Comparison of ENCODE assay signal across 16 cellular contexts in genomic region chr3:185912512-185912911, GRCh38.
"Had no signal": no experiment of that assay in that cellular context is flagged by ENCODE, and none has a peak within 500 bp of the region (broad histone marks: within the 10 kb centered on the region; RNA-seq: fewer than 3 reads in every experiment).

No MANE protein-coding gene starts in this region.

- H3K4me3 Mint-ChIP-seq: activated B cell treated with CpG ODN at 0.5 μM for 24 hours; activated CD8-positive, alpha-beta T cell treated with anti-CD3 and anti-CD28 coated beads, Interleukin-2, amount 10 ng/mL, durations not matched to agents 7 days and 5 days; activated naive CD8-positive, alpha-beta T cell; brain; stimulated activated memory B cell treated with anti-CD40 and anti-IgM and Interleukin-4, amounts not matched to agents 10 μg/mL and 1 μg/mL and 100 μg/mL, for 72 hours had no signal

- H3K27ac ChIP-seq: epithelial cell of prostate, lower lobe of right lung, pancreas, tibial artery had no signal

- H3K9me3 ChIP-seq: heart right ventricle, lower lobe of right lung, pancreas, tibial artery had no signal

- H3K4me1 Mint-ChIP-seq: activated B cell treated with CpG ODN at 0.5 μM for 24 hours, brain had no signal

- H3K27me3 ChIP-seq: heart right ventricle, pancreas, tibial artery had no signal

- H3K4me3 ChIP-seq: heart right ventricle, lower lobe of right lung, pancreas, tibial artery had no signal

- ATAC-seq: activated CD8-positive, alpha-beta T cell treated with anti-CD3 and anti-CD28 coated beads, Interleukin-2, amount 10 ng/mL, durations not matched to agents 7 days and 5 days; stimulated activated memory B cell treated with anti-CD40 and anti-IgM and Interleukin-4, amounts not matched to agents 10 μg/mL and 1 μg/mL and 100 μg/mL, for 72 hours had no signal

- H3K9me3 Mint-ChIP-seq: activated B cell treated with CpG ODN at 0.5 μM for 24 hours had no signal

- H3K27ac Mint-ChIP-seq: activated B cell treated with CpG ODN at 0.5 μM for 24 hours; activated CD8-positive, alpha-beta T cell treated with anti-CD3 and anti-CD28 coated beads, Interleukin-2, amount 10 ng/mL, durations not matched to agents 7 days and 5 days; stimulated activated memory B cell treated with anti-CD40 and anti-IgM and Interleukin-4, amounts not matched to agents 10 μg/mL and 1 μg/mL and 100 μg/mL, for 72 hours had no signal

- H3K4me1 ChIP-seq: lower lobe of right lung, pancreas had no signal

- H3K27me3 Mint-ChIP-seq: activated B cell treated with CpG ODN at 0.5 μM for 24 hours; activated naive CD8-positive, alpha-beta T cell; brain; stimulated activated memory B cell treated with anti-CD40 and anti-IgM and Interleukin-4, amounts not matched to agents 10 μg/mL and 1 μg/mL and 100 μg/mL, for 72 hours had no signal

- DNase-seq: activated B cell treated with CpG ODN at 0.5 μM for 24 hours; activated CD4-positive, alpha-beta T cell treated with anti-CD3 and anti-CD28 coated beads for 48 hours; activated CD8-positive, alpha-beta T cell treated with anti-CD3 and anti-CD28 coated beads, Interleukin-2, amount 10 ng/mL, durations not matched to agents 7 days and 5 days; activated gamma-delta T cell treated with Interleukin-2 at 50 U/mL for 16 hours; cerebellar nuclear complex; effector memory CD4-positive, alpha-beta T cell; heart right ventricle; lower lobe of right lung; midbrain; pancreas; stimulated activated CD4-positive, alpha-beta T cell treated with anti-CD3 and anti-CD28 coated beads, Interleukin-2, amount 100 ng/mL, for 48 hours; tibial artery had no signal
